Comparison of ENCODE assay signal across 26 cellular contexts in the genomic region with DNA sequence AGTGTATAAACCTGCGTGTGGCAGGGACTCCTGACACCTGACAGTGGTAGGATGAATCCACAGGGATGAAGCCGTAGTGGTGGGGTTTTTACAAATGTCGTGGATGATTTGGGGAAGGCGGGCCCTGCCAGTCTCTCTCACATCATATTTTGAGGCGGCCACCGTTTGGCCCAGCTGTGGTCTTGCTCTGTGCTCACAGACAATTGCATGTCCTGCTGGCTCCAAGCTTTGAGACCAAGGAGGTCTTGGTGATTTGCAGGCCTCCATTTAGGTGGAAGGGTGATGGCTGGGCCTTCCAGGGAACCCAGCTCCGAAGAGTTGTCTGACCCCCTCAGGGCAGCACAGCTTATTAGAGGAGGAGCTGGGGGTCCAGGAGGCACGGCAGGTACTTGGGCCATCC.
"Had no signal": no experiment of that assay in that cellular context is flagged by ENCODE, and none has a peak within 500 bp of the region (broad histone marks: within the 10 kb centered on the region; RNA-seq: fewer than 3 reads in every experiment).

No MANE protein-coding gene starts in this region.

- H3K79me2 ChIP-seq: hepatocyte had no signal

- H3K4me3 ChIP-seq: breast epithelium, gastroesophageal sphincter, hepatocyte, vagina had no signal

- H3K27me3 ChIP-seq: breast epithelium, hepatocyte, vagina had no signal

- DNase-seq: activated B cell treated with CpG ODN at 0.5 μM for 24 hours; activated gamma-delta T cell treated with Interleukin-2 at 50 U/mL for 16 hours; activated naive CD4-positive, alpha-beta T cell treated with anti-CD3 and anti-CD28 coated beads, Interleukin-2, amount 50 U/mL, for 16 hours; activated T-cell treated with anti-CD3 and anti-CD28 coated beads, Interleukin-2, amount 50 U/mL, for 4 hours; dermis blood vessel endothelial cell; effector memory CD4-positive, alpha-beta T cell; erythroblast; left cardiac atrium; mammary epithelial cell; midbrain; natural killer cell; small intestine; stimulated activated CD4-positive, alpha-beta T cell treated with anti-CD3 and anti-CD28 coated beads, Interleukin-4, amount 100 ng/mL, for 24 hours; substantia nigra; T-helper 1 cell had no signal

- H3K4me1 Mint-ChIP-seq: activated B cell treated with CpG ODN at 0.5 μM for 24 hours; central memory CD8-positive, alpha-beta T cell had no signal

- H3K4me1 ChIP-seq: breast epithelium, gastroesophageal sphincter, vagina had no signal

- H3K4me2 ChIP-seq: hepatocyte had no signal

- H3K27me3 Mint-ChIP-seq: activated B cell treated with CpG ODN at 0.5 μM for 24 hours had no signal

- H3K9me3 ChIP-seq: breast epithelium, gastroesophageal sphincter, vagina had no signal

- H3K9me3 Mint-ChIP-seq: activated T-cell treated with anti-CD3 and anti-CD28 coated beads, Interleukin-2, amount 50 U/mL, for 4 hours; central memory CD8-positive, alpha-beta T cell; natural killer cell; stimulated activated naive CD8-positive, alpha-beta T cell treated with anti-CD3 and anti-CD28 coated beads, Interleukin-15, Interleukin-2, amounts not matched to agents 100 ng/mL and 50 ng/mL, for 24 hours; T-helper 2 cell treated with Interferon-gamma antibody and Interleukin-4, amounts not matched to agents 5 μg/mL and 100 μg/mL, for 36 hours; type B pancreatic cell had no signal

- H3K4me3 Mint-ChIP-seq: activated B cell treated with CpG ODN at 0.5 μM for 24 hours; activated T-cell treated with anti-CD3 and anti-CD28 coated beads, Interleukin-2, amount 50 U/mL, for 4 hours; central memory CD8-positive, alpha-beta T cell; natural killer cell; stimulated activated naive CD8-positive, alpha-beta T cell treated with anti-CD3 and anti-CD28 coated beads, Interleukin-15, Interleukin-2, amounts not matched to agents 100 ng/mL and 50 ng/mL, for 24 hours; T-helper 2 cell treated with Interferon-gamma antibody and Interleukin-4, amounts not matched to agents 5 μg/mL and 100 μg/mL, for 36 hours; type B pancreatic cell had no signal

- H3K36me3 Mint-ChIP-seq: natural killer cell; stimulated activated effector memory CD8-positive, alpha-beta T cell treated with anti-CD3 and anti-CD28 coated beads, Interleukin-12 subunit alpha, Interleukin-12 subunit beta, amount 100 ng/mL, for 72 hours; type B pancreatic cell had no signal

- H3K27ac Mint-ChIP-seq: activated B cell treated with CpG ODN at 0.5 μM for 24 hours; natural killer cell; T-helper 2 cell treated with Interferon-gamma antibody and Interleukin-4, amounts not matched to agents 5 μg/mL and 100 μg/mL, for 36 hours; type B pancreatic cell had no signal

- H2AFZ ChIP-seq: hepatocyte had no signal

- H3K36me3 ChIP-seq: breast epithelium, gastroesophageal sphincter, vagina had no signal

- H3K27ac ChIP-seq: breast epithelium, gastroesophageal sphincter, hepatocyte, vagina had no signal

- ATAC-seq: activated T-cell treated with anti-CD3 and anti-CD28 coated beads, Interleukin-2, amount 50 U/mL, for 4 hours; activated T-helper 17 cell treated with anti-CD3 and anti-CD28 coated beads, Interleukin-2, amount 50 U/mL, for 72 hours; gastroesophageal sphincter; left cardiac atrium; natural killer cell; sciatic nerve; stimulated activated effector memory CD8-positive, alpha-beta T cell treated with anti-CD3 and anti-CD28 coated beads, Interleukin-12 subunit alpha, Interleukin-12 subunit beta, amount 100 ng/mL, for 72 hours had no signal
